Comparison of ENCODE assay signal across 13 cellular contexts in the genomic region with DNA sequence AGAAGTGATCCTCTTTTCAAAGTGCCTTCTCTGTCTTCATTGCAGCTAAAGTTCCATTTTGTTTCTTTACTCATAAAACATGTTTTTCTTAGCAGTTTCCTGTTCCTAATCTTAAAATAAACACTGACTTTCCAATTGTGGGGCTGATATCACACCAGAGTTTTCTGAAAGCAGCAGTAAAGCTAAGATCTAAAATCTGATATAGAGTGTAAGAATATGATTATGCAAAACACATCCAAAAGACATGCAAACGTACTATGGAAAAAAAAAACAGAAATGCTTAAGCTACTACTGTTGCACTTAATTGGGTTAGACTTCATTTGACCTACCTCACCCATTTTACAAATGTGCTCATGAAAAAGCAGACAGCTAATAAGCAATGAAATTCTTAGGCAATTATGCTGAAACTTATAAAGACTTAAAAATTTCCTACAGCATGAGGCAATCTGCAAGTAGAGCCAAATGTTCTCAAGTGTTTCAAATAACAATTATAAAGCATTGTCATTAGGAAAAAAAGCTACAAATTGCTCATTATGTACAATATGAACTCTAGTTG. TPM values are rescaled to one million over a fixed set of nuclear protein-coding genes. Genes with fewer than 3 reads are reported as not detected.
DNase-seq lines count a peak whose midpoint lies in the region; ATAC-seq and TF ChIP-seq lines count a peak whose summit lies in the region.
"Had no signal": no experiment of that assay in that cellular context is flagged by ENCODE, and none has a peak within 500 bp of the region (broad histone marks: within the 10 kb centered on the region; RNA-seq: fewer than 3 reads in every experiment).

No MANE protein-coding gene starts in this region.

- peak overlapping the region; percentile 92 for H3K4me3 Mint-ChIP-seq in activated CD4-positive, alpha-beta memory T cell treated with anti-CD3 and anti-CD28 coated beads for 36 hours

- TF ChIP-seq CTCF in right atrium auricular region (IDR thresholded peaks at IDR 0.05) = no peak
- TF ChIP-seq CTCF in hepatocyte (IDR thresholded peaks at IDR 0.05; ENCODE audit: poor library complexity) = no peak
- no peak for TF ChIP-seq CTCF in thoracic aorta (IDR thresholded peaks at IDR 0.05)
- TF ChIP-seq CTCF in testis (IDR thresholded peaks at IDR 0.05) = no peak

- no peak overlapping the region for H2AFZ ChIP-seq in hepatocyte

- no peaks in the 10 kb centered on the region for H3K27me3 Mint-ChIP-seq in activated CD4-positive, alpha-beta memory T cell treated with anti-CD3 and anti-CD28 coated beads for 36 hours

- no peaks in the 10 kb centered on the region for H3K9me2 ChIP-seq in hepatocyte (replicated peaks; ENCODE audit: insufficient read depth)

- peak overlapping the region; percentile 42 for H3K4me2 ChIP-seq in hepatocyte
- H3K4me2 ChIP-seq: BLaER1 had no signal

- peak overlapping the region; percentile 99 for H3K27ac Mint-ChIP-seq in activated CD4-positive, alpha-beta memory T cell treated with anti-CD3 and anti-CD28 coated beads for 36 hours

- intact Hi-C loops in left ventricle myocardium superior (cut with micrococcal nuclease) = no loop called here
- intact Hi-C loops in activated CD4-positive, alpha-beta memory T cell treated with anti-CD3 and anti-CD28 coated beads for 36 hours (cut with micrococcal nuclease) = loop anchor here (1.0 kb wide), 1 partner anchor 8 kb away; no protein-coding TSS in a partner anchor
- intact Hi-C loops in testis (cut with DNase I; ENCODE audit: low total_unique reads) = no loop called here

- H3K27me3 ChIP-seq in right atrium auricular region (no peaks in the 10 kb centered on the region), hepatocyte (no peaks in the 10 kb centered on the region), thoracic aorta (replicated peaks; ENCODE audit: insufficient read depth) (no peaks in the 10 kb centered on the region), testis (no peaks in the 10 kb centered on the region)
- H3K27me3 ChIP-seq: BLaER1, SJCRH30 had no signal

- no peak for DNase-seq in left ventricle myocardium superior
- DNase-seq in right atrium auricular region (ENCODE audit: low spot score) = no peak
- DNase-seq in activated CD4-positive, alpha-beta memory T cell treated with anti-CD3 and anti-CD28 coated beads for 36 hours = no peak
- no peak for DNase-seq in hepatocyte (ENCODE audit: low spot score)
- DNase-seq in thoracic aorta (ENCODE audit: low spot score) = no peak
- DNase-seq in testis = no peak
- no peak for DNase-seq in MV-4-11 (lab: John Stamatoyannopoulos, UW)
- DNase-seq: activated CD4-positive, alpha-beta T cell treated with anti-CD3 and anti-CD28 coated beads for 48 hours; NCI-H1105 treated with DMSO at 0.1 percent for 48 hours; NCI-H748 treated with DMSO at 0.1 percent for 48 hours had no signal

- H3K9me3 Mint-ChIP-seq in activated CD4-positive, alpha-beta memory T cell treated with anti-CD3 and anti-CD28 coated beads for 36 hours = no peaks in the 10 kb centered on the region

- POLR2A ChIA-PET in activated CD4-positive, alpha-beta memory T cell treated with anti-CD3 and anti-CD28 coated beads for 36 hours (lab: Charles Lee) = interaction anchor here (0.8 to 17.5 kb wide), 11 partner anchors 8 to 106 kb away, joined by 3 to 319 read pairs (median 8); partner anchors contain the start of gene CYTIP

- H4K20me1 ChIP-seq in hepatocyte (ENCODE audit: insufficient read depth, poor library complexity, severe bottlenecking) = no peaks in the 10 kb centered on the region
- H4K20me1 ChIP-seq: BLaER1 had no signal

- H3K4me1 ChIP-seq in right atrium auricular region (peaks cover 0 to 20% of the 10 kb centered on the region in 2 donors), hepatocyte (ENCODE audit: insufficient read depth) (peaks cover 17% of the 10 kb centered on the region), thoracic aorta (ENCODE audit: control insufficient read depth in 1 of 2, low read depth in 2 of 2) (peaks cover 29 to 35% of the 10 kb centered on the region in 2 donors), testis (peaks cover 13% of the 10 kb centered on the region)
- H3K4me1 ChIP-seq: BLaER1 had no signal

- no peak overlapping the region for H3K27ac ChIP-seq in right atrium auricular region
- H3K27ac ChIP-seq in hepatocyte = peak overlapping the region; percentile 4
- no peak overlapping the region for H3K27ac ChIP-seq in thoracic aorta
- no peak overlapping the region for H3K27ac ChIP-seq in testis
- H3K27ac ChIP-seq: BLaER1, SJCRH30 had no signal

- WGBS in hepatocyte (ENCODE audit: low lambda C conversion rate, missing lambda C conversion rate) = 45% methylated on average over 1 of the region's 1 CpG
- WGBS in testis, 2 donors = 42 to 44% methylated on average over 1 of the region's 1 CpG

- peaks cover 98% of the 10 kb centered on the region for H3K36me3 Mint-ChIP-seq in activated CD4-positive, alpha-beta memory T cell treated with anti-CD3 and anti-CD28 coated beads for 36 hours

- TF ChIP-seq POLR2A in testis (IDR thresholded peaks at IDR 0.05) = no peak

- ATAC-seq in left ventricle myocardium superior (peak; percentile 45), thoracic aorta (ENCODE audit: insufficient number of reproducible peaks, low FRiP score, low read depth) (no peak), HG03039 (IDR thresholded peaks at IDR 0.05; ENCODE audit: unreplicated experiment) (no peak)

- peaks cover 69% of the 10 kb centered on the region for H3K4me1 Mint-ChIP-seq in activated CD4-positive, alpha-beta memory T cell treated with anti-CD3 and anti-CD28 coated beads for 36 hours (ENCODE audit: low read depth)

- H3K36me3 ChIP-seq in right atrium auricular region (no peaks in the 10 kb centered on the region), hepatocyte (replicated peaks; ENCODE audit: insufficient read depth, low read depth) (no peaks in the 10 kb centered on the region), thoracic aorta (no peaks in the 10 kb centered on the region), testis (ENCODE audit: low read depth, missing control alignments) (no peaks in the 10 kb centered on the region)
- H3K36me3 ChIP-seq: BLaER1, SJCRH30 had no signal

- H3K79me2 ChIP-seq in hepatocyte = no peaks in the 10 kb centered on the region

- no peak overlapping the region for H3K4me3 ChIP-seq in right atrium auricular region
- H3K4me3 ChIP-seq in hepatocyte = no peak overlapping the region
- H3K4me3 ChIP-seq in thoracic aorta = peak overlapping the region; percentile 11
- H3K4me3 ChIP-seq in testis = no peak overlapping the region
- H3K4me3 ChIP-seq: BLaER1, SJCRH30 had no signal

- CTCF ChIA-PET in activated CD4-positive, alpha-beta memory T cell treated with anti-CD3 and anti-CD28 coated beads for 36 hours (lab: Charles Lee) = interaction anchor here (0.7 to 6.5 kb wide), 8 partner anchors 10 to 152 kb away, joined by 3 to 50 read pairs (median 6); partner anchors contain the start of genes CYTIP and ERMN

- no peaks in the 10 kb centered on the region for H3K9me3 ChIP-seq in right atrium auricular region
- no peaks in the 10 kb centered on the region for H3K9me3 ChIP-seq in hepatocyte (ENCODE audit: low read depth)
- no peaks in the 10 kb centered on the region for H3K9me3 ChIP-seq in thoracic aorta
- H3K9me3 ChIP-seq in testis = no peaks in the 10 kb centered on the region
- H3K9me3 ChIP-seq: BLaER1, SJCRH30 had no signal

RNA-seq across cellular contexts. Expression of gene CYTIP, which starts 10.5 kb away (rescaled TPM):
- 1.2 TPM for total RNA-seq in left ventricle myocardium superior
- total RNA-seq in right atrium auricular region = 1 to 10 TPM; 3.3 to 4.8 TPM
- 100 to 1,000 TPM; 369 to 388 TPM for total RNA-seq in activated CD4-positive, alpha-beta memory T cell treated with anti-CD3 and anti-CD28 coated beads for 36 hours
- total RNA-seq in hepatocyte = 3.7 and 4.0 TPM in 2 replicates
- 0.28 and 1.6 TPM in 2 replicates for polyA plus RNA-seq in hepatocyte
- total RNA-seq in thoracic aorta = 10 to 100 TPM in 1 of 2 donors, 1 to 10 TPM in 1; 4.5 to 21.2 TPM
- total RNA-seq in testis = 1 to 10 TPM; 8.5 to 9.1 TPM
- 3.9 TPM for polyA plus RNA-seq in testis (ENCODE audit: insufficient read depth, low read depth, low replicate concordance)

Comparison
In these comparisons a context has a peak if more than half of its experiments do, and no peak if none do; other contexts are left out.
1. RNA of gene CYTIP, which starts 10.5 kb away (total RNA-seq): 369 to 388 TPM in activated CD4-positive, alpha-beta memory T cell treated with anti-CD3 and anti-CD28 coated beads for 36 hours; 4.5 to 21.2 TPM in thoracic aorta, 8.5 to 9.1 TPM in testis, 3.3 to 4.8 TPM in right atrium auricular region, 3.7 to 4.0 TPM in hepatocyte and 1.2 TPM in left ventricle myocardium superior (single experiment); every median in the first group is over 10 times any median in the second.